ENCODE assay signal across 19 cellular contexts in the genomic region with DNA sequence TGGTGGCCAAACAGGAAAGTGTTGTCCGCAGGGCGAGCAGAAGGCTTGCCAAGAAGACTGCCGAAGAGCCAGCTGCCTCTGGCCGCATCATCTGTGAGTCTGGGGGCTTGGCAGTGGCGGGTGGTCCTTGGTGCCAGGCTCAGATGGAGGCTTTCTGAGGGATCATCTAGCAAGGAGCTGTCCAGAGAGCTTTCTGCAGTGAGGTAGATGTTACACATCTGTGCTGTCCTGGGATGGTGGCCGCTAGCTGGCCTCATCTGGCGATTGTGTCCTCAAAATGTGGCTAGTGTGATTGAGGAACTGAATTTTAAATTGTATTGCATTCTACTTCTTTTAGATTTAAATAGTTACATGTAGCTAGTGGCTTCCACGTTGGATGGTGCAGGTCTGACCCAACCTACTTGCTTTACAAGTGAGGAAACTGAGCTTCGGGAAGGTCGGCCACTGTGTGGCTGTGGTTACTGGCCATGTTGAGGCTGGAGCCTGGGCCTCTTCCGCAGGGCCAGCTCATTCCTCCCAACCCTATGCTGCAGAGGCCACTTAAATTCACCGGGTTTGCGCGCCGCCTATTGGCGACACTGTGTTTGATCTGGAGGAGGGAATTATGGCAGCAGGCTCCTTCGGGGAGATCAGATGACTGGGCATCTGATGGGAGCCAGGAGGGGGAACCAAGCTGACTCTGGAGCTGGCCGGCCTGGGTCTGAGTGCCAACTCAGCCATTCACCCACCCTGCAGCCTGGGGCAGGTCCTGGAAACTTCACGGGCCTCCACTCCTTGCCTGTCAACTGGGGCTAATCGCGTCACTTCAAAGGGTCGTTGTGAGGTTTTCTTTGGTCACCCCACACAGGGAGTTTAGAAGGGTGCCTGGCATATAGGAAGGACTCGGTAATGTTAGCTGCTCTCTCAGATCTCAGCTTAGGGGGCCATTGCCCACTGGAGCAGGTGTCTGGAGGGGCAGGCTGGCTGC. TPM values are rescaled to one million over a fixed set of nuclear protein-coding genes. Genes with fewer than 3 reads are reported as not detected.
A peak's percentile ranks its signal among the peaks of the same experiment; 100 is the strongest.
DNase-seq lines count a peak whose midpoint lies in the region; ATAC-seq and TF ChIP-seq lines count a peak whose summit lies in the region.
"Had no signal": no experiment of that assay in that cellular context is flagged by ENCODE, and none has a peak within 500 bp of the region (broad histone marks: within the 10 kb centered on the region; RNA-seq: fewer than 3 reads in every experiment).

No MANE protein-coding gene starts in this region.

- H3K4me1 Mint-ChIP-seq in activated naive CD4-positive, alpha-beta T cell treated with anti-CD3 and anti-CD28 coated beads, Interleukin-2, amount 10 ng/mL, durations not matched to agents 7 days and 5 days, result peaks cover 57% of the 10 kb centered on the region
- H3K4me1 Mint-ChIP-seq in central memory CD8-positive, alpha-beta T cell, result peaks cover 32% of the 10 kb centered on the region

- H3K4me1 ChIP-seq in SK-N-SH (ENCODE audit: control insufficient read depth in 1 of 2, insufficient read depth in 2 of 2, low read depth in 1 of 2, low read length in 1 of 2) (peaks cover 2% of the 10 kb centered on the region in 2 experiments; a peak in 1 of 4 replicates), body of pancreas (no peaks in the 10 kb centered on the region)

- no peaks in the 10 kb centered on the region for H3K9me3 Mint-ChIP-seq in activated naive CD4-positive, alpha-beta T cell treated with anti-CD3 and anti-CD28 coated beads, Interleukin-2, amount 10 ng/mL, durations not matched to agents 7 days and 5 days
- no peaks in the 10 kb centered on the region for H3K9me3 Mint-ChIP-seq in activated naive CD4-positive, alpha-beta T cell treated with anti-CD3 and anti-CD28 coated beads, Interleukin-2, amount 50 U/mL, for 72 hours
- no peaks in the 10 kb centered on the region for H3K9me3 Mint-ChIP-seq in central memory CD8-positive, alpha-beta T cell

- H3K27me3 Mint-ChIP-seq in activated naive CD4-positive, alpha-beta T cell treated with anti-CD3 and anti-CD28 coated beads, Interleukin-2, amount 10 ng/mL, durations not matched to agents 7 days and 5 days, result no peaks in the 10 kb centered on the region
- H3K27me3 Mint-ChIP-seq in central memory CD8-positive, alpha-beta T cell, result no peaks in the 10 kb centered on the region

- no peak overlapping the region for H2AFZ ChIP-seq in SK-N-SH (ENCODE audit: low read depth)
- H2AFZ ChIP-seq: PC-9 had no signal

- H3K9me3 ChIP-seq in SK-N-SH, result no peaks in the 10 kb centered on the region
- H3K9me3 ChIP-seq in body of pancreas, result no peaks in the 10 kb centered on the region
- H3K9me3 ChIP-seq: BLaER1, HAP-1 had no signal

- TF ChIP-seq RAD21 in SK-N-SH (IDR thresholded peaks at IDR 0.05; ENCODE audit: low read length), result no peak

- H3K27me3 ChIP-seq in SK-N-SH (ENCODE audit: insufficient read depth) (no peaks in the 10 kb centered on the region), body of pancreas (no peaks in the 10 kb centered on the region)
- H3K27me3 ChIP-seq: BLaER1 had no signal

- no peak for TF ChIP-seq CTCF in SK-N-SH (IDR thresholded peaks at IDR 0.05)
- TF ChIP-seq CTCF in body of pancreas (IDR thresholded peaks at IDR 0.05), result no peak

- ATAC-seq in SK-N-SH treated with all-trans-retinoic acid at 6 μM for 48 hours (no peak), body of pancreas (no peak)
- ATAC-seq in activated naive CD4-positive, alpha-beta T cell treated with anti-CD3 and anti-CD28 coated beads, Interleukin-2, amount 50 U/mL, for 72 hours, result no peak
- no peak for ATAC-seq in central memory CD8-positive, alpha-beta T cell (replicated peaks; ENCODE audit: extremely low read depth, poor library complexity, severe bottlenecking)

- TF ChIP-seq EP300 in SK-N-SH (IDR thresholded peaks at IDR 0.05; ENCODE audit: borderline replicate concordance in 1 of 2, low read depth in 1 of 2, low read length in 1 of 2), result no peak

- H3K9me2 ChIP-seq in SK-N-SH, result no peaks in the 10 kb centered on the region

- peaks cover 3% of the 10 kb centered on the region for H3F3A ChIP-seq in SK-N-SH (replicated peaks; ENCODE audit: insufficient read depth)

- CTCF ChIA-PET in SK-N-SH (lab: Yijun Ruan, JAX), result interaction anchor here (0.6 to 3.8 kb wide), 6 partner anchors 12 to 289 kb away, joined by 3 to 19 read pairs (median 4); no protein-coding TSS in a partner anchor
- CTCF ChIA-PET in activated naive CD4-positive, alpha-beta T cell treated with anti-CD3 and anti-CD28 coated beads, Interleukin-2, amount 10 ng/mL, durations not matched to agents 7 days and 5 days (lab: Charles Lee), result interaction anchor here (0.6 to 0.9 kb wide), 3 partner anchors 22 to 684 kb away, joined by 3 read pairs; no protein-coding TSS in a partner anchor

- peaks cover 99% of the 10 kb centered on the region for H3K79me2 ChIP-seq in SK-N-SH (ENCODE audit: insufficient read depth)

- 98% methylated on average over 21 of the region's 23 CpGs for WGBS in SK-N-SH (ENCODE audit: low lambda C conversion rate)
- WGBS in body of pancreas, 2 donors, result 92 to 94% methylated on average over 17 to 23 of the region's 23 CpGs

- TF ChIP-seq POLR2A in body of pancreas (IDR thresholded peaks at IDR 0.05), result no peak

- no peak overlapping the region for H3K4me3 Mint-ChIP-seq in activated naive CD4-positive, alpha-beta T cell treated with anti-CD3 and anti-CD28 coated beads, Interleukin-2, amount 10 ng/mL, durations not matched to agents 7 days and 5 days
- no peak overlapping the region for H3K4me3 Mint-ChIP-seq in central memory CD8-positive, alpha-beta T cell

- H3K4me2 ChIP-seq in SK-N-SH, result no peak overlapping the region
- H3K4me2 ChIP-seq: BLaER1, KMS-11, PC-9 had no signal

- H3K9ac ChIP-seq in SK-N-SH, result no peak overlapping the region
- H3K9ac ChIP-seq: BLaER1, KMS-11 had no signal

- H4K20me1 ChIP-seq in SK-N-SH (ENCODE audit: insufficient read depth), result peaks cover 33% of the 10 kb centered on the region; the same call in 1 of the 2 replicates

- peaks cover 14 to 38% of the 10 kb centered on the region in 2 experiments for H3K36me3 ChIP-seq in SK-N-SH (replicated peaks in 1 of 2; ENCODE audit: control insufficient read depth in 1 of 2, insufficient read depth in 2 of 2, low read length in 1 of 2)
- peaks cover 0 to 12% of the 10 kb centered on the region in 2 donors for H3K36me3 ChIP-seq in body of pancreas (replicated peaks in 1 of 2; ENCODE audit: insufficient read depth in 1 of 2, low read depth in 2 of 2)

- H3K36me3 Mint-ChIP-seq in activated naive CD4-positive, alpha-beta T cell treated with anti-CD3 and anti-CD28 coated beads, Interleukin-2, amount 10 ng/mL, durations not matched to agents 7 days and 5 days, result peaks cover 59% of the 10 kb centered on the region
- H3K36me3 Mint-ChIP-seq in activated naive CD4-positive, alpha-beta T cell treated with anti-CD3 and anti-CD28 coated beads, Interleukin-2, amount 50 U/mL, for 72 hours, result peaks cover 25 to 43% of the 10 kb centered on the region in 2 donors
- peaks cover 16% of the 10 kb centered on the region for H3K36me3 Mint-ChIP-seq in central memory CD8-positive, alpha-beta T cell (ENCODE audit: insufficient read depth)

- POLR2A ChIA-PET in SK-N-SH (lab: Yijun Ruan, JAX), result no interaction called here

- H3K27ac ChIP-seq in SK-N-SH (ENCODE audit: low read depth in 2 of 2, low read length in 1 of 2) (no peak overlapping the region), body of pancreas (no peak overlapping the region)
- H3K27ac ChIP-seq: 22Rv1, BLaER1, KMS-11, PC-9 had no signal

- DNase-seq in SK-N-SH, result peak; percentile 6
- no peak for DNase-seq in activated naive CD4-positive, alpha-beta T cell treated with anti-CD3 and anti-CD28 coated beads, Interleukin-2, amount 10 ng/mL, durations not matched to agents 7 days and 5 days
- DNase-seq in activated naive CD4-positive, alpha-beta T cell treated with anti-CD3 and anti-CD28 coated beads, Interleukin-2, amount 50 U/mL, for 72 hours (ENCODE audit: low spot score in 2 of 2), result no peak
- DNase-seq in central memory CD8-positive, alpha-beta T cell (ENCODE audit: low spot score in 2 of 2), result no peak
- peak; percentile 48 for DNase-seq in posterior vena cava (ENCODE audit: low spot score)
- no peak for DNase-seq in NCI-H345 treated with DMSO at 0.1 percent for 48 hours (lab: John Stamatoyannopoulos, UW; ENCODE audit: unreplicated experiment)
- DNase-seq in body of pancreas, result no peak
- DNase-seq: EL, MM.1S, NCI-H1930, NCI-H2171, NCI-H774, PC-9 had no signal

- no peak overlapping the region for H3K4me3 ChIP-seq in SK-N-SH (ENCODE audit: low read depth in 2 of 2, low read length in 1 of 2)
- no peak overlapping the region for H3K4me3 ChIP-seq in body of pancreas
- H3K4me3 ChIP-seq: BLaER1, HAP-1, PC-9 had no signal

- intact Hi-C loops in posterior vena cava (cut with DNase I) (no loop called here), body of pancreas (cut with DNase I) (no loop called here)

- peak overlapping the region; percentile 42 for H3K27ac Mint-ChIP-seq in activated naive CD4-positive, alpha-beta T cell treated with anti-CD3 and anti-CD28 coated beads, Interleukin-2, amount 10 ng/mL, durations not matched to agents 7 days and 5 days
- no peak overlapping the region for H3K27ac Mint-ChIP-seq in activated naive CD4-positive, alpha-beta T cell treated with anti-CD3 and anti-CD28 coated beads, Interleukin-2, amount 50 U/mL, for 72 hours
- peak overlapping the region; percentile 3 for H3K27ac Mint-ChIP-seq in central memory CD8-positive, alpha-beta T cell (ENCODE audit: low read depth)

TF ChIP-seq in SK-N-SH, 30 proteins besides CTCF, POLR2A, EP300 and RAD21:
- no peak for TF ChIP-seq FOXM1 (IDR thresholded peaks at IDR 0.05; ENCODE audit: low read depth)
- no peak for TF ChIP-seq FOSL2 (IDR thresholded peaks at IDR 0.05; ENCODE audit: borderline replicate concordance, low read depth)

TF ChIP-seq in SK-N-SH treated with all-trans-retinoic acid at 6 μM for 48 hours, 23 proteins besides CTCF, POLR2A, EP300 and RAD21 (continues in another document):
- no peak for TF ChIP-seq ZFP30 (CRISPR knock-in tag; IDR thresholded peaks at IDR 0.05)
- no peak for TF ChIP-seq OSR1 (CRISPR knock-in tag; IDR thresholded peaks at IDR 0.05)
- TF ChIP-seq ZNF565 (CRISPR knock-in tag; conservative IDR thresholded peaks at IDR 0.05; ENCODE audit: low read depth), result no peak
- TF ChIP-seq BACH2 (CRISPR knock-in tag; IDR thresholded peaks at IDR 0.05; ENCODE audit: borderline replicate concordance), result no peak
- no peak for TF ChIP-seq PPARA (CRISPR knock-in tag; IDR thresholded peaks at IDR 0.05; ENCODE audit: borderline replicate concordance)
- TF ChIP-seq ZC3H10 (CRISPR knock-in tag; IDR thresholded peaks at IDR 0.05), result no peak

RNA-seq across cellular contexts. Expression of a gene that starts 7.0 kb away (rescaled TPM):
- 14.5 and 20.1 TPM in 2 replicates for polyA plus RNA-seq in SK-N-SH (2012; rRNA removed)
- 9.8 and 12.8 TPM in 2 replicates for polyA plus RNA-seq in SK-N-SH (2012; cell fraction: cytosol; rRNA removed)
- polyA plus RNA-seq in SK-N-SH (2012; cell fraction: nucleus; rRNA removed), result 26.7 and 32.6 TPM in 2 replicates
- 100 to 1,000 TPM; 142 to 205 TPM for total RNA-seq in activated naive CD4-positive, alpha-beta T cell treated with anti-CD3 and anti-CD28 coated beads, Interleukin-2, amount 50 U/mL, for 72 hours
- total RNA-seq in posterior vena cava, result 10 to 100 TPM; 11.8 to 22.4 TPM
- total RNA-seq in body of pancreas, result 1 to 10 TPM; 5.4 to 7.9 TPM

RNA-seq across cellular contexts. Expression of a gene that starts 59.2 kb away (rescaled TPM):
- polyA plus RNA-seq in SK-N-SH (2012; rRNA removed), result not detected in 2 replicates
- not detected in 2 replicates for polyA plus RNA-seq in SK-N-SH (2012; cell fraction: cytosol; rRNA removed)
- polyA plus RNA-seq in SK-N-SH (2012; cell fraction: nucleus; rRNA removed), result not detected in 2 replicates
- total RNA-seq in activated naive CD4-positive, alpha-beta T cell treated with anti-CD3 and anti-CD28 coated beads, Interleukin-2, amount 50 U/mL, for 72 hours, result not detected
- total RNA-seq in posterior vena cava (not detected), body of pancreas (not detected)
- total RNA-seq: NCI-H460, PC-9 had no signal

Comparison
In these comparisons a context has a peak if more than half of its experiments do, and no peak if none do; other contexts are left out.
1. H3K27ac Mint-ChIP-seq: peak in activated naive CD4-positive, alpha-beta T cell treated with anti-CD3 and anti-CD28 coated beads, Interleukin-2, amount 10 ng/mL, durations not matched to agents 7 days and 5 days (single experiment) and central memory CD8-positive, alpha-beta T cell (single experiment); none in activated naive CD4-positive, alpha-beta T cell treated with anti-CD3 and anti-CD28 coated beads, Interleukin-2, amount 50 U/mL, for 72 hours (0 of 2).
2. DNase-seq: peak in SK-N-SH (single experiment) and posterior vena cava (single experiment); none in activated naive CD4-positive, alpha-beta T cell treated with anti-CD3 and anti-CD28 coated beads, Interleukin-2, amount 10 ng/mL, durations not matched to agents 7 days and 5 days (single experiment), activated naive CD4-positive, alpha-beta T cell treated with anti-CD3 and anti-CD28 coated beads, Interleukin-2, amount 50 U/mL, for 72 hours (0 of 2), central memory CD8-positive, alpha-beta T cell (0 of 2), NCI-H345 treated with DMSO at 0.1 percent for 48 hours (single experiment) and body of pancreas (0 of 4).
3. RNA of a gene that starts 7.0 kb away (total RNA-seq): 142 to 205 TPM in activated naive CD4-positive, alpha-beta T cell treated with anti-CD3 and anti-CD28 coated beads, Interleukin-2, amount 50 U/mL, for 72 hours; 11.8 to 22.4 TPM in posterior vena cava and 5.4 to 7.9 TPM in body of pancreas; every median in the first group is over 4 times any median in the second.